ENCODE assay signal across 21 cellular contexts in genomic region chr5:159342838-159343237, GRCh38. TPM values are rescaled to one million over a fixed set of nuclear protein-coding genes. Genes with fewer than 3 reads are reported as not detected.
DNase-seq lines count a peak whose midpoint lies in the region; ATAC-seq, FAIRE-seq and TF ChIP-seq lines count a peak whose summit lies in the region.
"Had no signal": no experiment of that assay in that cellular context is flagged by ENCODE, and none has a peak within 500 bp of the region (broad histone marks: within the 10 kb centered on the region; RNA-seq: fewer than 3 reads in every experiment).

No MANE protein-coding gene starts in this region.

- H3K36me3 Mint-ChIP-seq in CD14-positive monocyte: peaks cover 2 to 7% of the 10 kb centered on the region in 2 donors
- H3K36me3 Mint-ChIP-seq: CD4-positive, alpha-beta memory T cell had no signal

- intact Hi-C loops in CD14-positive monocyte (cut with micrococcal nuclease): loop anchor here in 1 of 2 donors (10.0 kb wide), 1 partner anchor 662 kb away; the partner anchor contains the start of gene TTC1

- no peak for TF ChIP-seq CTCF in CD14-positive monocyte (IDR thresholded peaks at IDR 0.05)
- no peak for TF ChIP-seq CTCF in KMS-11 (conservative IDR thresholded peaks at IDR 0.05; ENCODE audit: low read depth, low read length)
- TF ChIP-seq CTCF in keratinocyte (optimal IDR thresholded peaks at IDR 0.05 in 1 of 3, IDR thresholded peaks at IDR 0.05 in 1 of 3, conservative IDR thresholded peaks at IDR 0.05 in 1 of 3; ENCODE audit: extremely low read depth in 1 of 3, insufficient read depth in 2 of 3, low read length in 3 of 3): no peak

- peak overlapping the region in 6 of 7 donors; percentile 75 to 97 (median 94) for H3K27ac Mint-ChIP-seq in CD14-positive monocyte

- H3K4me3 Mint-ChIP-seq in CD14-positive monocyte: no peak overlapping the region

- H3K36me3 ChIP-seq in KMS-11 (ENCODE audit: insufficient read depth) (no peaks in the 10 kb centered on the region), keratinocyte (ENCODE audit: control insufficient read depth in 2 of 2, extremely low read depth in 1 of 2, insufficient read depth in 2 of 2, low read length in 2 of 2) (no peaks in the 10 kb centered on the region)
- H3K36me3 ChIP-seq: BLaER1, HAP-1 had no signal

- H3K9me1 ChIP-seq in keratinocyte (ENCODE audit: control insufficient read depth, extremely low read depth, insufficient read depth, low read length): no peaks in the 10 kb centered on the region

- dilution Hi-C loops in keratinocyte (cut with MboI; ENCODE audit: extremely low pct_ligation_motif_present, low sequenced_read_pairs): no loop called here

- H3K27ac ChIP-seq in KMS-11: no peak overlapping the region
- no peak overlapping the region for H3K27ac ChIP-seq in keratinocyte (ENCODE audit: control insufficient read depth, insufficient read depth, low read length)
- H3K27ac ChIP-seq: BLaER1, GM23248 had no signal

- peak overlapping the region; percentile 66; the same call in 1 of the 2 replicates for H3K4me2 ChIP-seq in KMS-11
- H3K4me2 ChIP-seq in keratinocyte (ENCODE audit: control insufficient read depth, extremely low read depth, insufficient read depth, low read depth, low read length): no peak overlapping the region
- H3K4me2 ChIP-seq: BLaER1 had no signal

- H3K4me3 ChIP-seq in KMS-11 (IDR thresholded peaks at IDR 0.05; ENCODE audit: insufficient read depth, low read depth, low read length): no peak overlapping the region
- H3K4me3 ChIP-seq in keratinocyte (ENCODE audit: control insufficient read depth in 2 of 3, extremely low read depth in 1 of 3, insufficient read depth in 2 of 3, low read depth in 1 of 3, low read length in 3 of 3): no peak overlapping the region
- H3K4me3 ChIP-seq: BLaER1, GM23248, HAP-1, MG63 had no signal

- peaks cover 3% of the 10 kb centered on the region for H3K9me3 ChIP-seq in keratinocyte (ENCODE audit: control insufficient read depth, low read depth, low read length)
- H3K9me3 ChIP-seq: Caco-2, HAP-1 had no signal

- peaks cover 88% of the 10 kb centered on the region for H3K4me1 ChIP-seq in KMS-11 (ENCODE audit: low read depth, poor library complexity, severe bottlenecking)
- peaks cover 38% of the 10 kb centered on the region for H3K4me1 ChIP-seq in keratinocyte (ENCODE audit: control insufficient read depth, extremely low read depth, insufficient read depth, low read length)
- H3K4me1 ChIP-seq: Caco-2, HAP-1 had no signal

- peaks cover 0 to 8% (median 0%) of the 10 kb centered on the region in 7 donors for H3K9me3 Mint-ChIP-seq in CD14-positive monocyte

- no peak for ATAC-seq in HG02798 (IDR thresholded peaks at IDR 0.05; ENCODE audit: poor library complexity, unreplicated experiment)

- H3K27me3 Mint-ChIP-seq in CD14-positive monocyte (ENCODE audit: low read depth in 3 of 3): peaks cover 0 to 6% (median 0%) of the 10 kb centered on the region in 3 donors
- H3K27me3 Mint-ChIP-seq: CD4-positive, alpha-beta memory T cell had no signal

- no peak overlapping the region for H3K9ac ChIP-seq in KMS-11
- no peak overlapping the region for H3K9ac ChIP-seq in keratinocyte (ENCODE audit: control insufficient read depth, extremely low read depth, insufficient read depth, low read length)
- H3K9ac ChIP-seq: BLaER1, GM23248 had no signal

- FAIRE-seq in keratinocyte (lab: Jason Lieb, UNC): peak; percentile 52

- H4K20me1 ChIP-seq in KMS-11 (ENCODE audit: insufficient read depth): no peaks in the 10 kb centered on the region
- H4K20me1 ChIP-seq in keratinocyte (ENCODE audit: control insufficient read depth, extremely low read depth, insufficient read depth, low read length): no peaks in the 10 kb centered on the region
- H4K20me1 ChIP-seq: BLaER1 had no signal

- H3K79me2 ChIP-seq in KMS-11 (ENCODE audit: insufficient read depth, low read depth): no peaks in the 10 kb centered on the region
- H3K79me2 ChIP-seq in keratinocyte (ENCODE audit: control insufficient read depth, insufficient read depth, low read length): no peaks in the 10 kb centered on the region

- no peaks in the 10 kb centered on the region for H3K27me3 ChIP-seq in KMS-11 (ENCODE audit: insufficient read depth, low read depth)
- H3K27me3 ChIP-seq in keratinocyte (ENCODE audit: control insufficient read depth, extremely low read depth, insufficient read depth, low read length): no peaks in the 10 kb centered on the region
- H3K27me3 ChIP-seq: BLaER1, MG63 had no signal

- H2AFZ ChIP-seq in KMS-11 (ENCODE audit: low read depth): no peak overlapping the region
- no peak overlapping the region for H2AFZ ChIP-seq in keratinocyte (ENCODE audit: control insufficient read depth, low read length)
- H2AFZ ChIP-seq: GM23248 had no signal

- no peak for DNase-seq in CD14-positive monocyte (ENCODE audit: low spot score)
- peak; percentile 3 for DNase-seq in OCI-M1 (lab: John Stamatoyannopoulos, UW)
- no peak for DNase-seq in keratinocyte (ENCODE audit: low read depth, low spot score)
- DNase-seq in iPS-NIHi7 (ENCODE audit: extremely low spot score): no peak
- DNase-seq in activated CD4-positive, alpha-beta T cell treated with anti-CD3 and anti-CD28 coated beads, Interleukin-2, amount 50 U/mL, for 48 hours: no peak
- DNase-seq: Caco-2; CD4-positive, alpha-beta memory T cell; DMS 273 treated with DMSO at 0.1 percent for 48 hours; DMS79 treated with DMSO at 0.1 percent for 48 hours; GM23248; MG63; NCI-H1105 treated with DMSO at 0.1 percent for 48 hours; NCI-H2029 treated with DMSO at 0.1 percent for 48 hours; NCI-H2171; NCI-H345; NCI-H524; NCI-H774 had no signal

- H3K4me1 Mint-ChIP-seq in CD14-positive monocyte: peaks cover 56% of the 10 kb centered on the region

RNA-seq across cellular contexts. Expression of gene IL12B, which starts 12.6 kb away (rescaled TPM):
- not detected for polyA plus RNA-seq in CD14-positive monocyte
- not detected in 3 replicates for polyA plus RNA-seq in keratinocyte
- polyA plus RNA-seq in keratinocyte (2011; ENCODE audit: low read depth): not detected
- polyA plus RNA-seq in keratinocyte (2011; cell fraction: cytosol; rRNA removed): not detected in 2 replicates
- polyA plus RNA-seq in keratinocyte (2011; cell fraction: nucleus; rRNA removed): 0.08 TPM in 1 of 2 replicates, not detected in the other
- polyA plus RNA-seq in keratinocyte (2012; ENCODE audit: low replicate concordance): not detected in 2 replicates
- polyA minus RNA-seq in keratinocyte: not detected in 3 replicates
- polyA minus RNA-seq in keratinocyte (2011; cell fraction: cytosol; rRNA and poly(A)+ RNA removed): not detected
- polyA minus RNA-seq in keratinocyte (2011; cell fraction: nucleus; rRNA and poly(A)+ RNA removed): not detected in 2 replicates
- polyA plus RNA-seq: CD4-positive, alpha-beta memory T cell; GM23248 had no signal
